Comparison of ENCODE assay signal across 1 cellular context in genomic region chr5:157651623-157652376, GRCh38.
TF ChIP-seq lines count a peak whose summit lies in the region.

No MANE protein-coding gene starts in this region.

TF ChIP-seq in GM12878, 131 proteins besides CTCF, POLR2A, EP300 and RAD21:
- TF ChIP-seq BCLAF1 (IDR thresholded peaks at IDR 0.05) (no peak), ZBTB11 (CRISPR knock-in tag; IDR thresholded peaks at IDR 0.05) (no peak), BCL11A (IDR thresholded peaks at IDR 0.05; ENCODE audit: low read depth, low read length) (no peak), ZNF274 (IDR thresholded peaks at IDR 0.05; ENCODE audit: insufficient read depth, insufficient read length) (no peak), ZBTB40 (IDR thresholded peaks at IDR 0.05; ENCODE audit: borderline replicate concordance) (no peak), ZBTB33 (IDR thresholded peaks at IDR 0.05) (no peak), MAX (IDR thresholded peaks at IDR 0.05; ENCODE audit: low read depth, low read length) (peak; percentile 44; the same call in 1 of the 2 replicates), ZNF687 (IDR thresholded peaks at IDR 0.05) (peak; percentile 80), CHD1 (IDR thresholded peaks at IDR 0.05; ENCODE audit: low read depth, low read length) (no peak), ZNF622 (IDR thresholded peaks at IDR 0.05) (no peak), SREBF1 (IDR thresholded peaks at IDR 0.05; ENCODE audit: low read length) (no peak), SREBF2 (IDR thresholded peaks at IDR 0.05; ENCODE audit: low read length) (no peak), YY1 (IDR thresholded peaks at IDR 0.05; ENCODE audit: low read depth, low read length) (0 out of 2 replicates have a peak, but pooled peaks have one; percentile 48), MLLT1 (IDR thresholded peaks at IDR 0.05) (no peak), IKZF2 (IDR thresholded peaks at IDR 0.05) (no peak), NRF1 (conservative IDR thresholded peaks at IDR 0.05; ENCODE audit: low read depth, low read length) (peak; percentile 21; the same call in 1 of the 2 replicates), TCF12 (IDR thresholded peaks at IDR 0.05; ENCODE audit: low read depth, low read length) (peak; percentile 55; the same call in 1 of the 2 replicates), LARP7 (IDR thresholded peaks at IDR 0.05) (no peak), SMC3 (IDR thresholded peaks at IDR 0.05; ENCODE audit: borderline replicate concordance, low read length) (peak; percentile 22; the same call in 1 of the 2 replicates), SMARCA5 (IDR thresholded peaks at IDR 0.05) (no peak), POLR2AphosphoS2 (IDR thresholded peaks at IDR 0.05; ENCODE audit: low read depth, low read length) (no peak), MEF2B (IDR thresholded peaks at IDR 0.05; ENCODE audit: partially characterized antibody, poor library complexity, severe bottlenecking) (no peak), CREM (IDR thresholded peaks at IDR 0.05; ENCODE audit: low read depth) (no peak), PAX5 (IDR thresholded peaks at IDR 0.05; ENCODE audit: borderline replicate concordance, low read depth, low read length) (no peak), EGR1 (IDR thresholded peaks at IDR 0.05; ENCODE audit: borderline replicate concordance in 1 of 2, low read depth in 2 of 2, low read length in 2 of 2) (peak in 1 of 2 experiments; percentile 49; a peak in 2 of 3 replicates), ASH2L (IDR thresholded peaks at IDR 0.05; ENCODE audit: borderline replicate concordance, low read depth) (no peak), NR2C1 (IDR thresholded peaks at IDR 0.05) (no peak), IRF5 (IDR thresholded peaks at IDR 0.05; ENCODE audit: borderline replicate concordance) (no peak), TAF1 (IDR thresholded peaks at IDR 0.05; ENCODE audit: borderline replicate concordance, low read depth, low read length) (no peak), TCF3 (IDR thresholded peaks at IDR 0.05; ENCODE audit: borderline replicate concordance, insufficient read depth, low read depth, low read length) (0 out of 2 replicates have a peak, but pooled peaks have one; percentile 42), SIN3A (IDR thresholded peaks at IDR 0.05; ENCODE audit: low read depth, low read length) (no peak)
